Comparison of ENCODE assay signal across 8 cellular contexts in the genomic region with DNA sequence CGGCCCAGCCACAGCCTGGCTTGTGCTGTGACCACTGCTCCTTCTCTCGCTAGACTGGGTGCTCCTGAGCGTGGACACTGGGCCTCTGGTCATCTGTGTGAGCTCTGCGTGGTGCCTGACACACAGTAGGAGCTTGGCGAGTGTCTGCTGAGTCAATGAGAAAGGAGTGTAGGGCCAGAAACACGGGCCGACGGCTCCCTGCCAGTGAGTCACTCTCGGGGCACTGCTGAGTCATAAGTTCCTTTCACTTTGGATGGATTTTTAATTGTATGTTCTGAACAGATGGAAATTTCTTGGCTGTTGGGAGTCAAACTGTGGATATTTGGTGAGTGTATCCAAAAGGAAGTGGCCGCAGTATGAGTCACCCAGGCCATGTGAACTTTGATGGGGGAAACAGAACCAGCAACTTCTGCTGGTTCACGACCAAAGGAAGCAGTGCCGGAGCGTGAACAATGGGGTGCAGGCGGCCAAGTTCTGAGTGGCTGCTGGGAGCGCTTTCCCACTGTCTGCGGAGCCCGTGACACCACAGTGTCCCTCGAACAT. TPM values are rescaled to one million over a fixed set of nuclear protein-coding genes. Genes with fewer than 3 reads are reported as not detected.
DNase-seq lines count a peak whose midpoint lies in the region; ATAC-seq and FAIRE-seq lines count a peak whose summit lies in the region.

No MANE protein-coding gene starts in this region.

- CTCF ChIA-PET in activated CD4-positive, alpha-beta T cell treated with anti-CD3 and anti-CD28 coated beads for 36 hours (lab: Charles Lee): interaction anchor here (0.6 kb wide), 1 partner anchor 77 kb away, joined by 3 read pairs; no protein-coding TSS in a partner anchor

- peak overlapping the region; percentile 52 for H3K27ac Mint-ChIP-seq in activated CD4-positive, alpha-beta T cell treated with anti-CD3 and anti-CD28 coated beads for 36 hours
- H3K27ac Mint-ChIP-seq in stimulated activated naive CD8-positive, alpha-beta T cell treated with anti-CD3 and anti-CD28 coated beads, Interleukin-15, Interleukin-2, amounts not matched to agents 100 ng/mL and 50 ng/mL, for 24 hours: peak overlapping the region; percentile 46

- peak; percentile 93 for FAIRE-seq in endometrium (lab: Jason Lieb, UNC)

- peaks cover 2% of the 10 kb centered on the region for H3K27me3 Mint-ChIP-seq in activated CD4-positive, alpha-beta T cell treated with anti-CD3 and anti-CD28 coated beads for 36 hours
- peaks cover 12% of the 10 kb centered on the region for H3K27me3 Mint-ChIP-seq in stimulated activated naive CD8-positive, alpha-beta T cell treated with anti-CD3 and anti-CD28 coated beads, Interleukin-15, Interleukin-2, amounts not matched to agents 100 ng/mL and 50 ng/mL, for 24 hours

- H3K9me3 Mint-ChIP-seq in activated CD4-positive, alpha-beta T cell treated with anti-CD3 and anti-CD28 coated beads for 36 hours (ENCODE audit: low read depth): no peaks in the 10 kb centered on the region
- H3K9me3 Mint-ChIP-seq in stimulated activated naive CD8-positive, alpha-beta T cell treated with anti-CD3 and anti-CD28 coated beads, Interleukin-15, Interleukin-2, amounts not matched to agents 100 ng/mL and 50 ng/mL, for 24 hours: no peaks in the 10 kb centered on the region

- H3K4me3 Mint-ChIP-seq in activated CD4-positive, alpha-beta T cell treated with anti-CD3 and anti-CD28 coated beads for 36 hours: no peak overlapping the region
- H3K4me3 Mint-ChIP-seq in stimulated activated naive CD8-positive, alpha-beta T cell treated with anti-CD3 and anti-CD28 coated beads, Interleukin-15, Interleukin-2, amounts not matched to agents 100 ng/mL and 50 ng/mL, for 24 hours: peak overlapping the region; percentile 39

- POLR2A ChIA-PET in activated CD4-positive, alpha-beta T cell treated with anti-CD3 and anti-CD28 coated beads for 36 hours (lab: Charles Lee): no interaction called here

- peak; percentile 92 for ATAC-seq in activated CD4-positive, alpha-beta T cell treated with anti-CD3 and anti-CD28 coated beads for 36 hours
- ATAC-seq in GM18498 (IDR thresholded peaks at IDR 0.05; ENCODE audit: unreplicated experiment): no peak

- intact Hi-C loops in activated CD4-positive, alpha-beta T cell treated with anti-CD3 and anti-CD28 coated beads for 36 hours (cut with DNase I, micrococcal nuclease): loop anchor here in 1 of 2 experiments (2.0 kb wide), 1 partner anchor 43 kb away; no protein-coding TSS in a partner anchor

- H3K4me1 Mint-ChIP-seq in activated CD4-positive, alpha-beta T cell treated with anti-CD3 and anti-CD28 coated beads for 36 hours: peaks cover 10% of the 10 kb centered on the region
- H3K4me1 Mint-ChIP-seq in stimulated activated naive CD8-positive, alpha-beta T cell treated with anti-CD3 and anti-CD28 coated beads, Interleukin-15, Interleukin-2, amounts not matched to agents 100 ng/mL and 50 ng/mL, for 24 hours (ENCODE audit: low read depth): peaks cover 8% of the 10 kb centered on the region

- DNase-seq in activated T-cell treated with anti-CD3 and anti-CD28 coated beads for 48 hours (ENCODE audit: low read depth): peak; percentile 31
- DNase-seq in activated T-cell treated with anti-CD3 and anti-CD28 coated beads for 4 hours: no peak
- peak; percentile 78 for DNase-seq in activated CD4-positive, alpha-beta T cell treated with anti-CD3 and anti-CD28 coated beads for 36 hours
- DNase-seq in middle frontal gyrus (ENCODE audit: extremely low spot score, low spot score): peak; percentile 14
- no peak for DNase-seq in KG1 (lab: John Stamatoyannopoulos, UW)

- H3K36me3 Mint-ChIP-seq in activated CD4-positive, alpha-beta T cell treated with anti-CD3 and anti-CD28 coated beads for 36 hours (ENCODE audit: low read depth): no peaks in the 10 kb centered on the region
- no peaks in the 10 kb centered on the region for H3K36me3 Mint-ChIP-seq in stimulated activated naive CD8-positive, alpha-beta T cell treated with anti-CD3 and anti-CD28 coated beads, Interleukin-15, Interleukin-2, amounts not matched to agents 100 ng/mL and 50 ng/mL, for 24 hours (ENCODE audit: low read depth)

RNA-seq across cellular contexts. Expression of a gene that starts 41.0 kb away (rescaled TPM):
- 1 to 10 TPM; 8.0 to 8.8 TPM for total RNA-seq in activated CD4-positive, alpha-beta T cell treated with anti-CD3 and anti-CD28 coated beads for 36 hours

Comparison
In these comparisons a context has a peak if more than half of its experiments do, and no peak if none do; other contexts are left out.
1. DNase-seq: peak in activated T-cell treated with anti-CD3 and anti-CD28 coated beads for 48 hours (single experiment), activated CD4-positive, alpha-beta T cell treated with anti-CD3 and anti-CD28 coated beads for 36 hours (single experiment) and middle frontal gyrus (single experiment); none in activated T-cell treated with anti-CD3 and anti-CD28 coated beads for 4 hours (single experiment) and KG1 (single experiment).